In the genomic region with DNA sequence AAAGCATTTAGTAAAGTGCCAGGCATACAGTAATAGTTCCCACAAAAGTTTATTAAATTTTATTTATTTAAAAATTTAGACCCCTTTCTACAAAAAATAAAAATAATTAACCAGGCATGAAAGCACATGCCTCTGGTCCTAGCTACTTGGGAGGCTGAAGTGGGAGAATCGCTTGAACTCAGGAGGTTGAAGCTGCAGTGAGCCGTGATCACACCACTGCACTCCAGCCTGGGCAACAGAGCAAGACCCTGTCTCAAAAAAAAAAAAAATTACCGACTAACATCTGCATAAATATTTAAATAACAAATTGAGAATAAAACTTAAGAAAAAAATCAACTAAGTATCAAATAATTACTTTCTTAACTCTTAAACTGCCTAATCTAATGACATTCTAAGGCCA, we compare ENCODE assay signal across 15 cellular contexts.
DNase-seq lines count a peak whose midpoint lies in the region; ATAC-seq and TF ChIP-seq lines count a peak whose summit lies in the region.
"Had no signal": no experiment of that assay in that cellular context is flagged by ENCODE, and none has a peak within 500 bp of the region (broad histone marks: within the 10 kb centered on the region; RNA-seq: fewer than 3 reads in every experiment).

No MANE protein-coding gene starts in this region.

- H3K27me3 Mint-ChIP-seq in Caco-2 (ENCODE audit: insufficient read depth, unreplicated experiment) (no peaks in the 10 kb centered on the region), nephron (ENCODE audit: low read depth) (no peaks in the 10 kb centered on the region)
- H3K27me3 Mint-ChIP-seq: CD4-positive, alpha-beta memory T cell had no signal

- H3K9me3 Mint-ChIP-seq in Caco-2 (ENCODE audit: unreplicated experiment), result peaks cover 32% of the 10 kb centered on the region
- H3K9me3 Mint-ChIP-seq in nephron, result peaks cover 3% of the 10 kb centered on the region

- H3K27me3 ChIP-seq in Caco-2 (replicated peaks; ENCODE audit: control insufficient read depth, insufficient read depth, low read length) (no peaks in the 10 kb centered on the region), HUES6 (ENCODE audit: control insufficient read depth, insufficient read depth, low read length) (no peaks in the 10 kb centered on the region), body of pancreas (no peaks in the 10 kb centered on the region), MG63 (no peaks in the 10 kb centered on the region)
- H3K27me3 ChIP-seq: BLaER1 had no signal

- peaks cover 2% of the 10 kb centered on the region; the same call in 1 of the 2 replicates for H3K36me3 ChIP-seq in Caco-2 (ENCODE audit: control insufficient read depth, insufficient read depth, low read length)
- no peaks in the 10 kb centered on the region for H3K36me3 ChIP-seq in HUES6 (ENCODE audit: control insufficient read depth, insufficient read depth, low read length)
- H3K36me3 ChIP-seq in body of pancreas (replicated peaks in 1 of 2; ENCODE audit: insufficient read depth in 1 of 2, low read depth in 2 of 2), result no peaks in the 10 kb centered on the region
- H3K36me3 ChIP-seq in MG63, result no peaks in the 10 kb centered on the region
- H3K36me3 ChIP-seq: BLaER1, HAP-1 had no signal

- H3K4me1 Mint-ChIP-seq in Caco-2 (ENCODE audit: low read depth, unreplicated experiment), result peaks cover 17% of the 10 kb centered on the region
- peaks cover 5% of the 10 kb centered on the region for H3K4me1 Mint-ChIP-seq in nephron
- H3K4me1 Mint-ChIP-seq: CD4-positive, alpha-beta memory T cell had no signal

- H3K4me3 ChIP-seq in Caco-2 (ENCODE audit: low read depth, low read length) (no peak overlapping the region), HUES6 (ENCODE audit: low read depth, low read length) (no peak overlapping the region), body of pancreas (no peak overlapping the region), MG63 (no peak overlapping the region)
- H3K4me3 ChIP-seq: BLaER1, GM23248, HAP-1 had no signal

- H3K27ac ChIP-seq in HUES6 (ENCODE audit: low read depth, low read length) (peak overlapping the region; percentile 39; the same call in 1 of the 2 replicates), body of pancreas (peak overlapping the region in 3 of 4 donors; percentile 39 to 62 (median 48))
- H3K27ac ChIP-seq: BLaER1, GM23248, HL-60 had no signal

- POLR2A ChIA-PET in Caco-2 (lab: Charles Lee), result no interaction called here

- H3K4me3 Mint-ChIP-seq in Caco-2 (ENCODE audit: unreplicated experiment) (peak overlapping the region; percentile 67), nephron (no peak overlapping the region)
- H3K4me3 Mint-ChIP-seq: CD14-positive monocyte; CD4-positive, alpha-beta memory T cell had no signal

- no peak for DNase-seq in Caco-2
- no peak for DNase-seq in body of pancreas
- no peak for DNase-seq in MG63
- no peak for DNase-seq in SHP77 treated with DMSO at 0.1 percent for 48 hours (lab: John Stamatoyannopoulos, UW)
- no peak for DNase-seq in NCI-H2171 treated with DMSO at 0.1 percent for 48 hours (lab: John Stamatoyannopoulos, UW)
- no peak for DNase-seq in DMS 273 treated with DMSO at 0.1 percent for 48 hours (lab: John Stamatoyannopoulos, UW)
- DNase-seq: 8988T; CD4-positive, alpha-beta memory T cell; GM23248 had no signal

- no peak for ATAC-seq in body of pancreas

- TF ChIP-seq CTCF in Caco-2 (IDR thresholded peaks at IDR 0.05; ENCODE audit: insufficient read depth in 1 of 2, low read depth in 1 of 2, low read length in 1 of 2, severe bottlenecking in 1 of 2, unreplicated experiment in 1 of 2), result no peak
- TF ChIP-seq CTCF in body of pancreas (IDR thresholded peaks at IDR 0.05), result no peak
- TF ChIP-seq CTCF in nephron (IDR thresholded peaks at IDR 0.05; ENCODE audit: unreplicated experiment in 3 of 3), result no peak

- H3K9ac ChIP-seq in HUES6 (ENCODE audit: low read length), result no peak overlapping the region
- H3K9ac ChIP-seq: BLaER1, GM23248 had no signal

- H3K4me1 ChIP-seq in Caco-2 (peaks cover 15% of the 10 kb centered on the region), HUES6 (ENCODE audit: control insufficient read depth, insufficient read depth, low read length) (peaks cover 11% of the 10 kb centered on the region), body of pancreas (peaks cover 14% of the 10 kb centered on the region)

- TF ChIP-seq POLR2A in body of pancreas (IDR thresholded peaks at IDR 0.05), result no peak

- peaks cover 42% of the 10 kb centered on the region for H3K9me3 ChIP-seq in Caco-2
- H3K9me3 ChIP-seq in HUES6 (ENCODE audit: control insufficient read depth, insufficient read depth, low read depth, low read length), result peaks cover 11% of the 10 kb centered on the region; the same call in 1 of the 2 replicates
- H3K9me3 ChIP-seq in body of pancreas, result no peaks in the 10 kb centered on the region
- H3K9me3 ChIP-seq in MG63, result no peaks in the 10 kb centered on the region
- H3K9me3 ChIP-seq: HAP-1 had no signal

- intact Hi-C loops in Caco-2 (cut with micrococcal nuclease; ENCODE audit: unreplicated experiment) (loop anchor here (1.0 to 10.0 kb wide), 6 partner anchors 22 to 443 kb away; partner anchors contain the start of gene TRIM24), body of pancreas (cut with DNase I) (no loop called here)

- H3K36me3 Mint-ChIP-seq in Caco-2 (ENCODE audit: insufficient read depth, unreplicated experiment), result peaks cover 22% of the 10 kb centered on the region
- H3K36me3 Mint-ChIP-seq in nephron (ENCODE audit: low read depth), result no peaks in the 10 kb centered on the region
- H3K36me3 Mint-ChIP-seq: CD14-positive monocyte; CD4-positive, alpha-beta memory T cell had no signal

- CTCF ChIA-PET in Caco-2 (lab: Charles Lee), result no interaction called here

- H3K27ac Mint-ChIP-seq in Caco-2 (ENCODE audit: unreplicated experiment), result peak overlapping the region; percentile 97
- peak overlapping the region; percentile 52 to 98 (median 98) for H3K27ac Mint-ChIP-seq in nephron
- H3K27ac Mint-ChIP-seq: CD14-positive monocyte; CD4-positive, alpha-beta memory T cell had no signal

- 54 to 69% methylated on average over 3 of the region's 3 CpGs for WGBS in body of pancreas, 2 donors

- TSS peak; percentile 78 for BruUV-seq in Caco-2 (replicated peaks; lab: Mats Ljungman, UMichigan)
